ENCODE assay signal across 13 cellular contexts in the genomic region with DNA sequence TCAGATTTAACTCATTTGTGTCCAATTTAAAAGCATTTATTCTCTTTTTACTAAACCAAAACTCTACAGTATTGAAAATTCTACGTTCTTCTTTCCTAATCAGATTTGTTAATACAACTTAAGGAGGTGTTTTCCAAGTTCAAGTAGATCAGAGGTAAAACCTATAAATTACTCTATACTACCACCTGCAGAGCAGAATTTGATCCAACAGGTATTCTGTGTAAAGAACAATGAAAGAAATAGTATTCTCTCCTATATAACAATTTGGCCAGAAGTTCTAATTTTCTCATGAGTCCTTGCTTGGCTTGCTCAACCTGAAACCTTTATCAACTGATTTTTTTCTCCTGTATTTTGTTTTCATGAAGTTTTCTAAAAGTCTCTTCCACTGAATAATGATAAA. TPM values are rescaled to one million over a fixed set of nuclear protein-coding genes. Genes with fewer than 3 reads are reported as not detected.
DNase-seq lines count a peak whose midpoint lies in the region; ATAC-seq and TF ChIP-seq lines count a peak whose summit lies in the region.
"Had no signal": no experiment of that assay in that cellular context is flagged by ENCODE, and none has a peak within 500 bp of the region (broad histone marks: within the 10 kb centered on the region; RNA-seq: fewer than 3 reads in every experiment).

No MANE protein-coding gene starts in this region.

- TF ChIP-seq CTCF in WERI-Rb-1 (IDR thresholded peaks at IDR 0.05; ENCODE audit: low read depth, low read length) = no peak
- TF ChIP-seq CTCF in foreskin keratinocyte (conservative IDR thresholded peaks at IDR 0.05) = peak; percentile 76
- TF ChIP-seq CTCF in suprapubic skin (IDR thresholded peaks at IDR 0.05) = no peak

- H3K9me3 ChIP-seq in WERI-Rb-1 (ENCODE audit: severe bottlenecking) (peaks cover 9% of the 10 kb centered on the region), suprapubic skin (no peaks in the 10 kb centered on the region)

- H3K36me3 ChIP-seq in WERI-Rb-1 = peaks cover 20% of the 10 kb centered on the region
- no peaks in the 10 kb centered on the region for H3K36me3 ChIP-seq in suprapubic skin

- H3K27ac ChIP-seq in WERI-Rb-1 (peak overlapping the region; percentile 85), foreskin keratinocyte (no peak overlapping the region), suprapubic skin (peak overlapping the region; percentile 80)

- peaks cover 27% of the 10 kb centered on the region for H3K4me1 ChIP-seq in foreskin keratinocyte
- H3K4me1 ChIP-seq in suprapubic skin = peaks cover 27% of the 10 kb centered on the region

- no peak for TF ChIP-seq EP300 in suprapubic skin (IDR thresholded peaks at IDR 0.05)

- 45% methylated on average over 1 of the region's 1 CpG for WGBS in suprapubic skin

- peak; percentile 54 for ATAC-seq in foreskin keratinocyte
- no peak for ATAC-seq in HG03565 (IDR thresholded peaks at IDR 0.05; ENCODE audit: unreplicated experiment)
- ATAC-seq: activated CD4-positive, alpha-beta T cell treated with anti-CD3 and anti-CD28 coated beads for 36 hours had no signal

- peak; percentile 61 for DNase-seq in HT-29 (ENCODE audit: low spot score)
- no peak for DNase-seq in WERI-Rb-1
- DNase-seq in foreskin keratinocyte = no peak
- DNase-seq in suprapubic skin (ENCODE audit: low spot score in 2 of 2) = no peak
- DNase-seq in kidney tubule cell (ENCODE audit: low spot score) = no peak
- no peak for DNase-seq in central memory CD4-positive, alpha-beta T cell
- DNase-seq in stimulated activated naive CD4-positive, alpha-beta T cell treated with Interleukin-2 at 50 U/mL for 16 hours (lab: John Stamatoyannopoulos, UW) = no peak
- DNase-seq: activated CD4-positive, alpha-beta T cell treated with anti-CD3 and anti-CD28 coated beads for 36 hours; CD4-positive, alpha-beta T cell; NCI-H2081 treated with DMSO at 0.1 percent for 48 hours; retina; T-cell had no signal

- H3K4me3 ChIP-seq in WERI-Rb-1 (ENCODE audit: low read depth, low read length) (no peak overlapping the region), suprapubic skin (no peak overlapping the region)

- H3K27me3 ChIP-seq in WERI-Rb-1 (ENCODE audit: insufficient read depth, low read depth, severe bottlenecking) (no peaks in the 10 kb centered on the region), foreskin keratinocyte (no peaks in the 10 kb centered on the region), suprapubic skin (no peaks in the 10 kb centered on the region)

- TF ChIP-seq POLR2A in suprapubic skin (IDR thresholded peaks at IDR 0.05) = no peak

RNA-seq across cellular contexts. Expression of a gene that starts 28.5 kb away (rescaled TPM):
- total RNA-seq in HT-29 (2014; rRNA removed; shearing (Covaris generic)) = 32.8 and 33.5 TPM in 2 replicates
- total RNA-seq in foreskin keratinocyte (273 and 285 TPM in 2 replicates), suprapubic skin (1,000 to 10,000 TPM in 1 of 4 donors, 100 to 1,000 TPM in 3; 637 to 1,048 (median 751) TPM)
- polyA plus RNA-seq in foreskin keratinocyte = 46.7 and 50.0 TPM in 2 replicates
